Comparison of ENCODE assay signal across 10 cellular contexts in genomic region chr1:27152829-27153548, GRCh38. TPM values are rescaled to one million over a fixed set of nuclear protein-coding genes. Genes with fewer than 3 reads are reported as not detected.
DNase-seq lines count a peak whose midpoint lies in the region; ATAC-seq, FAIRE-seq and TF ChIP-seq lines count a peak whose summit lies in the region.
"Had no signal": no experiment of that assay in that cellular context is flagged by ENCODE, and none has a peak within 500 bp of the region (broad histone marks: within the 10 kb centered on the region; RNA-seq: fewer than 3 reads in every experiment).

No MANE protein-coding gene starts in this region.

- no peak overlapping the region for H2BK20ac ChIP-seq in H1 (ENCODE audit: low read length)

- peak overlapping the region; percentile 75 for H3K27ac Mint-ChIP-seq in neural crest cell (ENCODE audit: unreplicated experiment)

- H3K27me3 Mint-ChIP-seq in neural crest cell (ENCODE audit: low read depth): no peaks in the 10 kb centered on the region

- no peaks in the 10 kb centered on the region for H3K36me3 Mint-ChIP-seq in neural crest cell (ENCODE audit: low read depth)

- H3K23ac ChIP-seq in H1 (ENCODE audit: insufficient read length): no peak overlapping the region

- no peak overlapping the region for H3K14ac ChIP-seq in H1 (ENCODE audit: insufficient read length)

- H3K27me3 ChIP-seq in BLaER1 (no peaks in the 10 kb centered on the region), OCI-LY3 (ENCODE audit: low read depth, low read length) (no peaks in the 10 kb centered on the region), H1 (replicated peaks in 1 of 4; ENCODE audit: control insufficient read depth in 3 of 4, extremely low read depth in 1 of 4, insufficient read depth in 3 of 4, low read length in 3 of 4) (no peaks in the 10 kb centered on the region; a peak in 1 of 7 replicates)

- H3K56ac ChIP-seq in H1 (replicated peaks; ENCODE audit: insufficient read length, low read depth, low read length): no peak overlapping the region

- no peak overlapping the region for H2BK15ac ChIP-seq in H1 (ENCODE audit: low read length)

- no peak for TF ChIP-seq POLR2A in H1 (IDR thresholded peaks at IDR 0.05; ENCODE audit: control extremely low read depth in 1 of 2, low read depth in 2 of 2, low read length in 2 of 2)

- ATAC-seq in GM18511 (IDR thresholded peaks at IDR 0.05; ENCODE audit: unreplicated experiment) (no peak), GM19463 (IDR thresholded peaks at IDR 0.05; ENCODE audit: unreplicated experiment) (no peak)

- DNase-seq in H1 (ENCODE audit: low read depth in 1 of 2, low spot score in 2 of 2) (no peak), neural crest cell (ENCODE audit: low read depth, low spot score) (no peak), iPS-NIHi7 (ENCODE audit: extremely low spot score) (no peak), NCI-H146 (lab: John Stamatoyannopoulos, UW) (no peak)
- DNase-seq: stimulated activated CD4-positive, alpha-beta T cell treated with anti-CD3 and anti-CD28 coated beads, Interleukin-4, amount 100 ng/mL, for 1 hour had no signal

- H3K79me1 ChIP-seq in H1 (ENCODE audit: low read depth, low read length): peaks cover 23% of the 10 kb centered on the region

- TF ChIP-seq EP300 in H1 (IDR thresholded peaks at IDR 0.05; ENCODE audit: borderline replicate concordance in 1 of 2, low read depth in 2 of 2, low read length in 2 of 2): no peak

- TF ChIP-seq RAD21 in H1 (IDR thresholded peaks at IDR 0.05 in 1 of 2, conservative IDR thresholded peaks at IDR 0.05 in 1 of 2; ENCODE audit: low read depth in 2 of 2, low read length in 2 of 2): no peak

- H3K4me2 ChIP-seq in BLaER1: peak overlapping the region; percentile 99
- peak overlapping the region; percentile 86 for H3K4me2 ChIP-seq in OCI-LY3 (ENCODE audit: low read length)
- peak overlapping the region; percentile 83 to 90 for H3K4me2 ChIP-seq in H1 (ENCODE audit: insufficient read depth in 1 of 2, low read depth in 2 of 2, low read length in 2 of 2)

- H3K4me3 ChIP-seq in BLaER1 (peak overlapping the region; percentile 77), OCI-LY3 (ENCODE audit: low read length) (0 out of 2 replicates have a peak overlapping the region, but pooled peaks have one; percentile 95), H1 (ENCODE audit: extremely low read depth in 1 of 4, insufficient read depth in 2 of 4, low read depth in 3 of 4, low read length in 4 of 4) (peak overlapping the region in 1 of 4 experiments; percentile 82; a peak in 2 of 8 replicates)

- H2AFZ ChIP-seq in OCI-LY3 (ENCODE audit: low read depth, low read length): no peak overlapping the region
- no peak overlapping the region for H2AFZ ChIP-seq in H1 (ENCODE audit: low read length)

- H3K27ac ChIP-seq in BLaER1 (peak overlapping the region; percentile 55), OCI-LY3 (ENCODE audit: low read length) (no peak overlapping the region), H1 (ENCODE audit: low read depth, low read length) (no peak overlapping the region)

- 0 out of 2 replicates have a peak overlapping the region, but pooled peaks have one; percentile 22 for H2BK5ac ChIP-seq in H1 (ENCODE audit: low read depth, low read length)

- H3K79me2 ChIP-seq in OCI-LY3 (ENCODE audit: low read length) (peaks cover 35% of the 10 kb centered on the region), H1 (ENCODE audit: control insufficient read depth in 1 of 2, insufficient read depth in 2 of 2, low read length in 2 of 2) (peaks cover 0 to 36% of the 10 kb centered on the region in 2 experiments; a peak in 2 of 4 replicates)

- H3K9me3 ChIP-seq in BLaER1: no peaks in the 10 kb centered on the region
- no peaks in the 10 kb centered on the region for H3K9me3 ChIP-seq in OCI-LY3 (ENCODE audit: insufficient read depth, low read length)
- no peaks in the 10 kb centered on the region for H3K9me3 ChIP-seq in H1 (ENCODE audit: insufficient read depth in 2 of 2, low read depth in 1 of 2, low read length in 1 of 2)

- no peak overlapping the region for H3K4ac ChIP-seq in H1 (replicated peaks; ENCODE audit: insufficient read length, low read depth, low read length)

- no peak for FAIRE-seq in H1 (lab: Jason Lieb, UNC)
- FAIRE-seq: GM12892 had no signal

- no peaks in the 10 kb centered on the region for H3K36me3 ChIP-seq in BLaER1
- no peaks in the 10 kb centered on the region for H3K36me3 ChIP-seq in OCI-LY3 (replicated peaks; ENCODE audit: low read depth, low read length)
- peaks cover 0 to 2% (median 0%) of the 10 kb centered on the region in 4 experiments; a peak in 2 of 8 replicates for H3K36me3 ChIP-seq in H1 (ENCODE audit: control insufficient read depth in 2 of 4, insufficient read depth in 4 of 4, low read length in 3 of 4)

- H3K23me2 ChIP-seq in H1 (ENCODE audit: low read depth, low read length): peaks cover 3% of the 10 kb centered on the region; the same call in 1 of the 2 replicates

- TF ChIP-seq CTCF in OCI-LY3 (IDR thresholded peaks at IDR 0.05; ENCODE audit: low read depth, low read length) (no peak), H1 (IDR thresholded peaks at IDR 0.05; ENCODE audit: control extremely low read depth in 1 of 3, insufficient read depth in 1 of 3, low read depth in 1 of 3, low read length in 3 of 3) (no peak), neural crest cell (conservative IDR thresholded peaks at IDR 0.05) (no peak)

- H4K91ac ChIP-seq in H1 (replicated peaks; ENCODE audit: insufficient read length, low read length): no peak overlapping the region

- H4K20me1 ChIP-seq in BLaER1 (peaks cover 52% of the 10 kb centered on the region), OCI-LY3 (ENCODE audit: insufficient read depth, low read length) (no peaks in the 10 kb centered on the region), H1 (replicated peaks in 1 of 2; ENCODE audit: control insufficient read depth in 1 of 2, insufficient read depth in 2 of 2, low read length in 2 of 2) (peaks cover 0 to 11% of the 10 kb centered on the region in 2 experiments)

- H3K4me1 Mint-ChIP-seq in neural crest cell: peaks cover 55% of the 10 kb centered on the region

- no peak overlapping the region for H2BK120ac ChIP-seq in H1 (replicated peaks; ENCODE audit: low read depth, low read length)

- H3K4me1 ChIP-seq in BLaER1 (peaks cover 66% of the 10 kb centered on the region), OCI-LY3 (ENCODE audit: low read length) (peaks cover 22% of the 10 kb centered on the region), H1 (replicated peaks in 1 of 4; ENCODE audit: control insufficient read depth in 3 of 4, insufficient read depth in 4 of 4, low read length in 3 of 4) (peaks cover 2 to 15% (median 11%) of the 10 kb centered on the region in 4 experiments)

- H2BK12ac ChIP-seq in H1 (ENCODE audit: low read depth, low read length): no peak overlapping the region

- H3K18ac ChIP-seq in H1 (ENCODE audit: extremely low read depth, low read length): no peak overlapping the region

- POLR2A ChIA-PET in H1 (lab: Charles Lee; ENCODE audit: partially characterized antibody): interaction anchor here (0.6 to 14.6 kb wide), 10 partner anchors 12 to 159 kb away, joined by 3 to 257 read pairs (median 4); partner anchors contain the start of gene TRNP1

- H3K9ac ChIP-seq in BLaER1 (peak overlapping the region; percentile 91), OCI-LY3 (ENCODE audit: low read length) (no peak overlapping the region), H1 (replicated peaks in 1 of 4; ENCODE audit: extremely low read depth in 1 of 4, low read depth in 3 of 4, low read length in 3 of 4) (no peak overlapping the region)

- no peak overlapping the region; the same call in 1 of the 2 replicates for H4K8ac ChIP-seq in H1 (ENCODE audit: extremely low read depth, insufficient read depth, low read length)

- CTCF ChIA-PET in H1 (lab: Charles Lee; ENCODE audit: partially characterized antibody): interaction anchor here (0.8 to 11.0 kb wide), 10 partner anchors 12 to 131 kb away, joined by 3 to 151 read pairs (median 4); no protein-coding TSS in a partner anchor

- H3K9me3 Mint-ChIP-seq in neural crest cell: no peaks in the 10 kb centered on the region

- 76% methylated on average over 2 of the region's 2 CpGs; no CpG with 5 or more reads in 1 of the 2 experiments for WGBS in H1 (ENCODE audit: extremely low coverage in 1 of 2, insufficient coverage in 1 of 2, insufficient read length in 1 of 2, insufficient replicate concordance in 2 of 2, low coverage in 1 of 2, low lambda C conversion rate in 2 of 2, missing lambda C conversion rate in 1 of 2), 2 experiments

- H3K4me3 Mint-ChIP-seq in neural crest cell: peak overlapping the region; percentile 89

- H2AK5ac ChIP-seq in H1 (ENCODE audit: low read depth, low read length): no peak overlapping the region

- no peak overlapping the region for H4K5ac ChIP-seq in H1 (ENCODE audit: insufficient read length, low read depth, low read length)

TF ChIP-seq in H1, 55 proteins besides CTCF, POLR2A, EP300 and RAD21 (continues in another document):
- TF ChIP-seq GTF2F1 (IDR thresholded peaks at IDR 0.05; ENCODE audit: borderline replicate concordance, low read depth, low read length) (no peak), RNF2 (IDR thresholded peaks at IDR 0.05; ENCODE audit: borderline replicate concordance, low read depth, low read length, missing control alignments, poor library complexity, severe bottlenecking) (no peak), TCF12 (IDR thresholded peaks at IDR 0.05; ENCODE audit: low read depth, low read length) (no peak), YY1 (IDR thresholded peaks at IDR 0.05; ENCODE audit: low read depth, low read length) (no peak), NRF1 (IDR thresholded peaks at IDR 0.05; ENCODE audit: low read depth, low read length) (no peak), ATF3 (IDR thresholded peaks at IDR 0.05; ENCODE audit: insufficient read depth, low read depth, low read length) (no peak), EZH2 (IDR thresholded peaks at IDR 0.05; ENCODE audit: low read depth, low read length, severe bottlenecking) (no peak), POU5F1 (IDR thresholded peaks at IDR 0.05; ENCODE audit: low read depth, low read length) (no peak), ASH2L (IDR thresholded peaks at IDR 0.05; ENCODE audit: low read length) (no peak), CREB1 (IDR thresholded peaks at IDR 0.05) (no peak), SP2 (IDR thresholded peaks at IDR 0.05; ENCODE audit: low read length) (no peak)

RNA-seq across cellular contexts. Expression of gene SLC9A1, which starts 1.9 kb away (rescaled TPM):
- total RNA-seq in H1 (2021; fragmentation: NEBNext Ultra II Directional; extraction: Animal tissue kit (Norgen Biotek cat#: 25700)): 25.1 and 25.5 TPM in 2 replicates
- 11.3 and 17.3 TPM in 2 replicates for polyA plus RNA-seq in H1 (2011; rRNA removed)
- 6.0 TPM for polyA plus RNA-seq in H1 (2011; cell fraction: cytosol; rRNA removed)
- polyA plus RNA-seq in H1 (2011; cell fraction: nucleus; rRNA removed): 16.9 TPM
- polyA plus RNA-seq in H1 (2012, experiment 1 of 2): 17.6 to 24.0 TPM (median 21.1 TPM) in 4 replicates
- polyA plus RNA-seq in H1 (2012, experiment 2 of 2): 16.8 TPM
- 37.1 TPM for polyA plus RNA-seq in H1 (2013, experiment 1 of 2)
- polyA plus RNA-seq in H1 (2013, experiment 2 of 2): 31.2 TPM
- 7.7 and 11.4 TPM in 2 replicates for polyA minus RNA-seq in H1 (2011; rRNA and poly(A)+ RNA removed)
- polyA minus RNA-seq in H1 (2011; cell fraction: cytosol; rRNA and poly(A)+ RNA removed): 11.7 TPM
- 11.3 TPM for polyA minus RNA-seq in H1 (2011; cell fraction: nucleus; rRNA and poly(A)+ RNA removed)
- total RNA-seq in neural crest cell: 24.2 and 27.1 TPM in 2 replicates
